Comparison of ENCODE assay signal across 13 cellular contexts in the genomic region with DNA sequence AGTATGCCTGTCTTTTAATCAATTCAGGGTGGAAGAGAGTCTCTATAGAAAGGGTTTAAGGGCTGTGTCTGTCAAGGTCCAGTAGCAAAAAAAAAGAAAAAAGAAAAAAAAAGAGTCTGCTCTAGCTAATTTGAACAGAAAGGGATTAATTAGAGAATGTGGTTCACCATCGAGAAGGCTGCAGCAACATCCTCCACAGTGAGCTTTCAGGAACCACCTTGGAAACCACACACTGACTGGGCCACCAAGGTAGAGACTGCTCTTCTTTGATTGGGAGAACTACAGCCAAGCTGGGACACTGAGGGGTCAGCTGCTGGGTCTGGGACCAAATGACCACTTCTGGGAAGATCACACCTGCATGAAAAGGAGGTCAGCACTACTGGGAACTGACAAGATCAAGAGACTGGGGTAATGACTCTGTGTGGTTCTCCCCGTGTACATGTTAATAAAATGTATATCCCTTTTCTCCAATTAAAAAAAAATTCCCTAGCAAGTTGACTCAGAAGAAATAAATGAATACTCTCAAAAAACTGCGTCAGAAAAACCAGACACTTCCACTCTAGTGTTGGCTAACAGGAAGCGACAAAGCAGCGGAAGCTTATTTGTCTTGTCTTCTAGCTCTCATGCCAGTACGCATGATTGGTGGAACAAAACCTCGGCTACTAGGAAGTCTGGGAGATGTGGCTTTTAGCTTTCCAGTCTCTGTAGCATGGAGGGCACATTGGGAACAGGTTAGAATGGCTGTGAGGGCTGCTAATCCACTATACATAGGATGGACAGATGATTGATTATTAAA. TPM values are rescaled to one million over a fixed set of nuclear protein-coding genes. Genes with fewer than 3 reads are reported as not detected.
DNase-seq lines count a peak whose midpoint lies in the region; ATAC-seq and TF ChIP-seq lines count a peak whose summit lies in the region.
"Had no signal": no experiment of that assay in that cellular context is flagged by ENCODE, and none has a peak within 500 bp of the region (broad histone marks: within the 10 kb centered on the region; RNA-seq: fewer than 3 reads in every experiment).

No MANE protein-coding gene starts in this region.

- no peak for TF ChIP-seq CTCF in fibroblast of pulmonary artery (IDR thresholded peaks at IDR 0.05; ENCODE audit: low read length, missing control alignments)
- TF ChIP-seq CTCF in colonic mucosa (IDR thresholded peaks at IDR 0.05) = no peak
- no peak for TF ChIP-seq CTCF in mucosa of descending colon (IDR thresholded peaks at IDR 0.05)

- H3K27ac ChIP-seq in skeletal muscle tissue (ENCODE audit: low read depth, low read length) = peak overlapping the region; percentile 30
- H3K27ac ChIP-seq in CD8-positive, alpha-beta memory T cell (ENCODE audit: low read depth, low read length) = no peak overlapping the region
- no peak overlapping the region for H3K27ac ChIP-seq in colonic mucosa

- peak; percentile 53 for DNase-seq in activated CD8-positive, alpha-beta memory T cell treated with anti-CD3 and anti-CD28 coated beads, Interleukin-2, amount 10 ng/mL, durations not matched to agents 7 days and 5 days
- DNase-seq in activated CD8-positive, alpha-beta memory T cell treated with anti-CD3 and anti-CD28 coated beads, Interleukin-2, amount 50 U/mL, for 4 hours = no peak
- DNase-seq in NCI-H526 (lab: John Stamatoyannopoulos, UW) (peak; percentile 77 to 95), fibroblast of pulmonary artery (ENCODE audit: low read depth) (peak; percentile 48), colonic mucosa (no peak), mucosa of descending colon (no peak)
- DNase-seq in CD8-positive, alpha-beta memory T cell = no peak
- DNase-seq: activated T-cell treated with anti-CD3 and anti-CD28 coated beads, Interleukin-2, amount 50 U/mL, for 48 hours; DND-41; NCI-H1092; SIG-M5; stimulated activated CD4-positive, alpha-beta T cell treated with anti-CD3 and anti-CD28 coated beads, Interleukin-12 subunit alpha, Interleukin-12 subunit beta, amount 100 ng/mL, for 4 hours had no signal

- no peak overlapping the region for H3K4me3 Mint-ChIP-seq in activated CD8-positive, alpha-beta memory T cell treated with anti-CD3 and anti-CD28 coated beads, Interleukin-2, amount 10 ng/mL, durations not matched to agents 7 days and 5 days
- no peak overlapping the region for H3K4me3 Mint-ChIP-seq in CD8-positive, alpha-beta memory T cell

- CTCF ChIA-PET in activated CD8-positive, alpha-beta memory T cell treated with anti-CD3 and anti-CD28 coated beads, Interleukin-2, amount 10 ng/mL, durations not matched to agents 7 days and 5 days (lab: Charles Lee) = interaction anchor here (1.1 to 1.6 kb wide), 4 partner anchors 12 to 82 kb away, joined by 3 to 5 read pairs (median 4); no protein-coding TSS in a partner anchor
- CTCF ChIA-PET in CD8-positive, alpha-beta memory T cell (lab: Charles Lee) = no interaction called here

- peaks cover 22% of the 10 kb centered on the region for H3K36me3 Mint-ChIP-seq in activated CD8-positive, alpha-beta memory T cell treated with anti-CD3 and anti-CD28 coated beads, Interleukin-2, amount 10 ng/mL, durations not matched to agents 7 days and 5 days
- no peaks in the 10 kb centered on the region for H3K36me3 Mint-ChIP-seq in CD8-positive, alpha-beta memory T cell

- H3K27ac Mint-ChIP-seq in activated CD8-positive, alpha-beta memory T cell treated with anti-CD3 and anti-CD28 coated beads, Interleukin-2, amount 10 ng/mL, durations not matched to agents 7 days and 5 days = no peak overlapping the region
- peak overlapping the region in 1 of 8 donors; percentile 29 for H3K27ac Mint-ChIP-seq in CD8-positive, alpha-beta memory T cell

- intact Hi-C loops in colonic mucosa (cut with DNase I) (no loop called here), mucosa of descending colon (cut with DNase I, micrococcal nuclease) (no loop called here)

- H3K36me3 ChIP-seq in skeletal muscle tissue (ENCODE audit: control insufficient read depth in 3 of 3, insufficient read depth in 3 of 3, low read length in 3 of 3) (no peaks in the 10 kb centered on the region), colonic mucosa (no peaks in the 10 kb centered on the region), mucosa of descending colon (ENCODE audit: low read depth) (no peaks in the 10 kb centered on the region)
- no peaks in the 10 kb centered on the region for H3K36me3 ChIP-seq in CD8-positive, alpha-beta memory T cell (ENCODE audit: insufficient read depth, low read length)

- POLR2A ChIA-PET in CD8-positive, alpha-beta memory T cell (lab: Charles Lee) = no interaction called here

- H3K9me3 ChIP-seq in skeletal muscle tissue (ENCODE audit: control insufficient read depth in 3 of 3, low read length in 3 of 3) (no peaks in the 10 kb centered on the region), colonic mucosa (no peaks in the 10 kb centered on the region), mucosa of descending colon (no peaks in the 10 kb centered on the region)
- no peaks in the 10 kb centered on the region for H3K9me3 ChIP-seq in CD8-positive, alpha-beta memory T cell (ENCODE audit: low read length)

- no peaks in the 10 kb centered on the region for H3K27me3 ChIP-seq in skeletal muscle tissue (ENCODE audit: control insufficient read depth in 3 of 3, insufficient read depth in 3 of 3, low read length in 3 of 3)
- no peaks in the 10 kb centered on the region for H3K27me3 ChIP-seq in CD8-positive, alpha-beta memory T cell (ENCODE audit: insufficient read depth, low read length, poor library complexity, severe bottlenecking)
- no peaks in the 10 kb centered on the region for H3K27me3 ChIP-seq in colonic mucosa

- H3K4me3 ChIP-seq in fibroblast of pulmonary artery (replicated peaks; ENCODE audit: low read depth, low read length) (no peak overlapping the region), skeletal muscle tissue (ENCODE audit: low read length in 3 of 3) (no peak overlapping the region), colonic mucosa (no peak overlapping the region), mucosa of descending colon (no peak overlapping the region)
- H3K4me3 ChIP-seq in CD8-positive, alpha-beta memory T cell (ENCODE audit: low read length) = no peak overlapping the region

- ATAC-seq in activated CD8-positive, alpha-beta memory T cell treated with anti-CD3 and anti-CD28 coated beads, Interleukin-2, amount 10 ng/mL, durations not matched to agents 7 days and 5 days = peak; percentile 43
- ATAC-seq in mucosa of descending colon = no peak

- H3K9ac ChIP-seq in skeletal muscle tissue (ENCODE audit: low read depth in 1 of 3, low read length in 3 of 3) (no peak overlapping the region), colonic mucosa (ENCODE audit: low read depth in 2 of 2, low read length in 2 of 2) (no peak overlapping the region)

- H3K4me1 Mint-ChIP-seq in activated CD8-positive, alpha-beta memory T cell treated with anti-CD3 and anti-CD28 coated beads, Interleukin-2, amount 10 ng/mL, durations not matched to agents 7 days and 5 days = peaks cover 29% of the 10 kb centered on the region
- peaks cover 11 to 17% (median 16%) of the 10 kb centered on the region in 3 donors for H3K4me1 Mint-ChIP-seq in CD8-positive, alpha-beta memory T cell

- peaks cover 7% of the 10 kb centered on the region for H3K9me3 Mint-ChIP-seq in activated CD8-positive, alpha-beta memory T cell treated with anti-CD3 and anti-CD28 coated beads, Interleukin-2, amount 10 ng/mL, durations not matched to agents 7 days and 5 days (ENCODE audit: low read depth)
- peaks cover 0 to 8% (median 2%) of the 10 kb centered on the region in 5 donors for H3K9me3 Mint-ChIP-seq in CD8-positive, alpha-beta memory T cell

- H3K4me1 ChIP-seq in skeletal muscle tissue (ENCODE audit: control insufficient read depth in 3 of 3, insufficient read depth in 3 of 3, low read length in 3 of 3) (no peaks in the 10 kb centered on the region), colonic mucosa (no peaks in the 10 kb centered on the region), mucosa of descending colon (ENCODE audit: low read depth) (no peaks in the 10 kb centered on the region)
- no peaks in the 10 kb centered on the region for H3K4me1 ChIP-seq in CD8-positive, alpha-beta memory T cell (ENCODE audit: insufficient read depth, low read length)

- H3K27me3 Mint-ChIP-seq in activated CD8-positive, alpha-beta memory T cell treated with anti-CD3 and anti-CD28 coated beads, Interleukin-2, amount 10 ng/mL, durations not matched to agents 7 days and 5 days = peaks cover 3% of the 10 kb centered on the region
- H3K27me3 Mint-ChIP-seq in CD8-positive, alpha-beta memory T cell = no peaks in the 10 kb centered on the region

RNA-seq across cellular contexts. Expression of gene IVNS1ABP, which starts 60.0 kb away (rescaled TPM):
- 100 to 1,000 TPM; 251 to 509 TPM for total RNA-seq in activated CD8-positive, alpha-beta memory T cell treated with anti-CD3 and anti-CD28 coated beads, Interleukin-2, amount 10 ng/mL, durations not matched to agents 7 days and 5 days
- total RNA-seq in skeletal muscle tissue (51.1 TPM), colonic mucosa (100 to 1,000 TPM in 1 of 2 donors, 10 to 100 TPM in 1; 87.2 to 141 TPM), mucosa of descending colon (100 to 1,000 TPM; 111 to 213 (median 138) TPM)
- 100 to 1,000 TPM; 205 to 208 TPM for total RNA-seq in CD8-positive, alpha-beta memory T cell
- 51.7 TPM for polyA plus RNA-seq in CD8-positive, alpha-beta memory T cell

Comparison
In these comparisons a context has a peak if more than half of its experiments do, and no peak if none do; other contexts are left out.
1. DNase-seq: peak in activated CD8-positive, alpha-beta memory T cell treated with anti-CD3 and anti-CD28 coated beads, Interleukin-2, amount 10 ng/mL, durations not matched to agents 7 days and 5 days (single experiment), NCI-H526 (2 of 2) and fibroblast of pulmonary artery (single experiment); none in activated CD8-positive, alpha-beta memory T cell treated with anti-CD3 and anti-CD28 coated beads, Interleukin-2, amount 50 U/mL, for 4 hours (single experiment), CD8-positive, alpha-beta memory T cell (0 of 5), colonic mucosa (single experiment) and mucosa of descending colon (0 of 3).